Comparison of ENCODE assay signal across 16 cellular contexts in genomic region chr20:4009305-4009704, GRCh38.
"Had no signal": no experiment of that assay in that cellular context is flagged by ENCODE, and none has a peak within 500 bp of the region (broad histone marks: within the 10 kb centered on the region; RNA-seq: fewer than 3 reads in every experiment).

No MANE protein-coding gene starts in this region.

- H3K27me3 ChIP-seq: dorsolateral prefrontal cortex, upper lobe of right lung had no signal

- H3K27ac Mint-ChIP-seq: activated CD4-positive, alpha-beta T cell treated with anti-CD3 and anti-CD28 coated beads, Interleukin-2, amount 10 ng/mL, durations not matched to agents 7 days and 5 days; activated naive CD8-positive, alpha-beta T cell treated with anti-CD3 and anti-CD28 coated beads, Interleukin-2, amount 10 ng/mL, durations not matched to agents 7 days and 5 days; memory B cell; natural killer cell treated with Interleukin-12 subunit alpha and Interleukin-12 subunit beta and Interleukin-15 and Interleukin-18, amount 100 ng/mL, for 72 hours; stimulated activated naive CD8-positive, alpha-beta T cell treated with anti-CD3 and anti-CD28 coated beads, Interleukin-15, amount 100 ng/mL, for 72 hours; T-helper 1 cell treated with Interleukin-12 subunit alpha and Interleukin-12 subunit beta and Interleukin-4 antibody, amounts not matched to agents 30 μg/mL and 1 μg/mL, for 36 hours had no signal

- H3K27me3 Mint-ChIP-seq: activated CD4-positive, alpha-beta T cell treated with anti-CD3 and anti-CD28 coated beads, Interleukin-2, amount 10 ng/mL, durations not matched to agents 7 days and 5 days; activated naive CD8-positive, alpha-beta T cell treated with anti-CD3 and anti-CD28 coated beads, Interleukin-2, amount 10 ng/mL, durations not matched to agents 7 days and 5 days; memory B cell; natural killer cell treated with Interleukin-12 subunit alpha and Interleukin-12 subunit beta and Interleukin-15 and Interleukin-18, amount 100 ng/mL, for 72 hours; stimulated activated naive CD8-positive, alpha-beta T cell treated with anti-CD3 and anti-CD28 coated beads, Interleukin-15, amount 100 ng/mL, for 72 hours had no signal

- H3K4me3 Mint-ChIP-seq: activated CD4-positive, alpha-beta T cell treated with anti-CD3 and anti-CD28 coated beads, Interleukin-2, amount 10 ng/mL, durations not matched to agents 7 days and 5 days; activated naive CD8-positive, alpha-beta T cell treated with anti-CD3 and anti-CD28 coated beads, Interleukin-2, amount 10 ng/mL, durations not matched to agents 7 days and 5 days; memory B cell; natural killer cell treated with Interleukin-12 subunit alpha and Interleukin-12 subunit beta and Interleukin-15 and Interleukin-18, amount 100 ng/mL, for 72 hours; stimulated activated naive CD8-positive, alpha-beta T cell treated with anti-CD3 and anti-CD28 coated beads, Interleukin-15, amount 100 ng/mL, for 72 hours; T-helper 1 cell treated with Interleukin-12 subunit alpha and Interleukin-12 subunit beta and Interleukin-4 antibody, amounts not matched to agents 30 μg/mL and 1 μg/mL, for 36 hours had no signal

- H3K27ac ChIP-seq: upper lobe of right lung had no signal

- H3K4me3 ChIP-seq: dorsolateral prefrontal cortex, smooth muscle cell, upper lobe of right lung had no signal

- H3K36me3 Mint-ChIP-seq: natural killer cell treated with Interleukin-12 subunit alpha and Interleukin-12 subunit beta and Interleukin-15 and Interleukin-18, amount 100 ng/mL, for 72 hours had no signal

- H3K36me3 ChIP-seq: upper lobe of right lung had no signal

- DNase-seq: activated CD4-positive, alpha-beta T cell treated with anti-CD3 and anti-CD28 coated beads, Interleukin-2, amount 10 ng/mL, durations not matched to agents 7 days and 5 days; activated CD8-positive, alpha-beta memory T cell treated with anti-CD3 and anti-CD28 coated beads, Interleukin-2, amount 50 U/mL, for 48 hours; activated naive CD4-positive, alpha-beta T cell; activated naive CD8-positive, alpha-beta T cell treated with anti-CD3 and anti-CD28 coated beads, Interleukin-2, amount 10 ng/mL, durations not matched to agents 7 days and 5 days; dorsolateral prefrontal cortex; kidney glomerular epithelial cell; left ventricle myocardium superior; occipital lobe; right cardiac atrium; stimulated activated naive CD8-positive, alpha-beta T cell treated with anti-CD3 and anti-CD28 coated beads, Interleukin-15, amount 100 ng/mL, for 72 hours; upper lobe of right lung had no signal

- H3K9me3 ChIP-seq: upper lobe of right lung had no signal

- ATAC-seq: esophagus mucosa; left ventricle myocardium superior; right cardiac atrium; stimulated activated naive CD8-positive, alpha-beta T cell treated with anti-CD3 and anti-CD28 coated beads, Interleukin-15, amount 100 ng/mL, for 72 hours; upper lobe of right lung had no signal

- H3K9me3 Mint-ChIP-seq: activated CD4-positive, alpha-beta T cell treated with anti-CD3 and anti-CD28 coated beads, Interleukin-2, amount 10 ng/mL, durations not matched to agents 7 days and 5 days; activated naive CD8-positive, alpha-beta T cell treated with anti-CD3 and anti-CD28 coated beads, Interleukin-2, amount 10 ng/mL, durations not matched to agents 7 days and 5 days; memory B cell; natural killer cell treated with Interleukin-12 subunit alpha and Interleukin-12 subunit beta and Interleukin-15 and Interleukin-18, amount 100 ng/mL, for 72 hours; stimulated activated naive CD8-positive, alpha-beta T cell treated with anti-CD3 and anti-CD28 coated beads, Interleukin-15, amount 100 ng/mL, for 72 hours; T-helper 1 cell treated with Interleukin-12 subunit alpha and Interleukin-12 subunit beta and Interleukin-4 antibody, amounts not matched to agents 30 μg/mL and 1 μg/mL, for 36 hours had no signal
